ENCODE assay signal across 8 cellular contexts in genomic region chr19:55005684-55006488, GRCh38. TPM values are rescaled to one million over a fixed set of nuclear protein-coding genes. Genes with fewer than 3 reads are reported as not detected.
DNase-seq lines count a peak whose midpoint lies in the region; ATAC-seq and TF ChIP-seq lines count a peak whose summit lies in the region.

No MANE protein-coding gene starts in this region.

- H3K27ac ChIP-seq in esophagus squamous epithelium (peak overlapping the region in 1 of 4 donors; percentile 77), upper lobe of right lung (peak overlapping the region; percentile 77)

- peaks cover 2% of the 10 kb centered on the region for H3K27me3 Mint-ChIP-seq in activated CD8-positive, alpha-beta memory T cell treated with anti-CD3 and anti-CD28 coated beads, Interleukin-2, amount 10 ng/mL, durations not matched to agents 7 days and 5 days
- no peaks in the 10 kb centered on the region for H3K27me3 Mint-ChIP-seq in osteocyte (ENCODE audit: unreplicated experiment)

- ATAC-seq in HG03066 (IDR thresholded peaks at IDR 0.05; ENCODE audit: low read depth, unreplicated experiment) = peak; percentile 73
- ATAC-seq in activated CD8-positive, alpha-beta memory T cell treated with anti-CD3 and anti-CD28 coated beads, Interleukin-2, amount 10 ng/mL, durations not matched to agents 7 days and 5 days = peak; percentile 90
- ATAC-seq in upper lobe of right lung = peak; percentile 69
- no peak for ATAC-seq in HG02610 (IDR thresholded peaks at IDR 0.05; ENCODE audit: unreplicated experiment)

- TF ChIP-seq POLR2A in esophagus squamous epithelium (IDR thresholded peaks at IDR 0.05) = peak in 3 of 4 donors; percentile 31 to 57 (median 38)

- TF ChIP-seq CTCF in esophagus squamous epithelium (IDR thresholded peaks at IDR 0.05) = no peak
- TF ChIP-seq CTCF in osteocyte (IDR thresholded peaks at IDR 0.05) = no peak
- no peak for TF ChIP-seq CTCF in upper lobe of right lung (IDR thresholded peaks at IDR 0.05)

- peak overlapping the region; percentile 23 to 49 (median 40) for H3K4me3 ChIP-seq in esophagus squamous epithelium
- H3K4me3 ChIP-seq in upper lobe of right lung = peak overlapping the region; percentile 54

- H3K9me3 Mint-ChIP-seq in activated CD8-positive, alpha-beta memory T cell treated with anti-CD3 and anti-CD28 coated beads, Interleukin-2, amount 10 ng/mL, durations not matched to agents 7 days and 5 days (ENCODE audit: low read depth) = peaks cover 18% of the 10 kb centered on the region
- H3K9me3 Mint-ChIP-seq in osteocyte (ENCODE audit: unreplicated experiment) = peaks cover 21% of the 10 kb centered on the region

- H3K4me1 ChIP-seq in esophagus squamous epithelium (peaks cover 0 to 12% (median 0%) of the 10 kb centered on the region in 3 donors), upper lobe of right lung (no peaks in the 10 kb centered on the region)

- H3K27ac Mint-ChIP-seq in activated CD8-positive, alpha-beta memory T cell treated with anti-CD3 and anti-CD28 coated beads, Interleukin-2, amount 10 ng/mL, durations not matched to agents 7 days and 5 days = peak overlapping the region; percentile 83
- peak overlapping the region; percentile 91 for H3K27ac Mint-ChIP-seq in osteocyte (ENCODE audit: unreplicated experiment)

- CTCF ChIA-PET in activated CD8-positive, alpha-beta memory T cell treated with anti-CD3 and anti-CD28 coated beads, Interleukin-2, amount 10 ng/mL, durations not matched to agents 7 days and 5 days (lab: Charles Lee) = no interaction called here

- H3K27me3 ChIP-seq in esophagus squamous epithelium (peaks cover 0 to 32% (median 0%) of the 10 kb centered on the region in 4 donors), upper lobe of right lung (no peaks in the 10 kb centered on the region)

- H3K9me3 ChIP-seq in esophagus squamous epithelium (peaks cover 0 to 14% (median 5%) of the 10 kb centered on the region in 3 donors), upper lobe of right lung (peaks cover 4% of the 10 kb centered on the region)

- peaks cover 40% of the 10 kb centered on the region for H3K4me1 Mint-ChIP-seq in activated CD8-positive, alpha-beta memory T cell treated with anti-CD3 and anti-CD28 coated beads, Interleukin-2, amount 10 ng/mL, durations not matched to agents 7 days and 5 days
- H3K4me1 Mint-ChIP-seq in osteocyte (ENCODE audit: unreplicated experiment) = peaks cover 13% of the 10 kb centered on the region

- H3K36me3 Mint-ChIP-seq in activated CD8-positive, alpha-beta memory T cell treated with anti-CD3 and anti-CD28 coated beads, Interleukin-2, amount 10 ng/mL, durations not matched to agents 7 days and 5 days = peaks cover 41% of the 10 kb centered on the region
- peaks cover 8% of the 10 kb centered on the region for H3K36me3 Mint-ChIP-seq in osteocyte (ENCODE audit: unreplicated experiment)

- H3K36me3 ChIP-seq in esophagus squamous epithelium (peaks cover 0 to 10% (median 0%) of the 10 kb centered on the region in 3 donors), upper lobe of right lung (no peaks in the 10 kb centered on the region)

- DNase-seq in Daoy (ENCODE audit: low read depth) (peak; percentile 55), NOMO-1 treated with DMSO at 0.1 percent for 48 hours (lab: John Stamatoyannopoulos, UW; ENCODE audit: unreplicated experiment) (peak; percentile 99), esophagus squamous epithelium (lab: John Stamatoyannopoulos, UW) (peak; percentile 40), osteocyte (ENCODE audit: extremely low spot score, unreplicated experiment) (no peak), upper lobe of right lung (no peak)
- peak; percentile 77 for DNase-seq in activated CD8-positive, alpha-beta memory T cell treated with anti-CD3 and anti-CD28 coated beads, Interleukin-2, amount 10 ng/mL, durations not matched to agents 7 days and 5 days

- intact Hi-C loops in esophagus squamous epithelium (cut with DNase I) = no loop called here
- intact Hi-C loops in upper lobe of right lung (cut with DNase I) = no loop called here

- WGBS in esophagus squamous epithelium, 2 donors = 49% methylated on average over 10 of the region's 10 CpGs

- H3K4me3 Mint-ChIP-seq in activated CD8-positive, alpha-beta memory T cell treated with anti-CD3 and anti-CD28 coated beads, Interleukin-2, amount 10 ng/mL, durations not matched to agents 7 days and 5 days = peak overlapping the region; percentile 85
- peak overlapping the region; percentile 82 for H3K4me3 Mint-ChIP-seq in osteocyte (ENCODE audit: unreplicated experiment)

RNA-seq across cellular contexts. Expression of gene GP6, which starts 32.2 kb away (rescaled TPM):
- 0.91 TPM in 1 of 2 replicates, not detected in the other for total RNA-seq in Daoy (2014; rRNA removed; shearing (Covaris generic))
- under 1 TPM in 1 of 2 experiments, not detected in 1; 0.55 TPM for total RNA-seq in activated CD8-positive, alpha-beta memory T cell treated with anti-CD3 and anti-CD28 coated beads, Interleukin-2, amount 10 ng/mL, durations not matched to agents 7 days and 5 days
- total RNA-seq in esophagus squamous epithelium (not detected), osteocyte (0.32 TPM in 1 of 2 replicates, not detected in the other), upper lobe of right lung (0.32 TPM)

RNA-seq across cellular contexts. Expression of gene NLRP2, which starts 39.7 kb away (rescaled TPM):
- 0.11 TPM in 1 of 2 replicates, not detected in the other for total RNA-seq in Daoy (2014; rRNA removed; shearing (Covaris generic))
- total RNA-seq in activated CD8-positive, alpha-beta memory T cell treated with anti-CD3 and anti-CD28 coated beads, Interleukin-2, amount 10 ng/mL, durations not matched to agents 7 days and 5 days = 10 to 100 TPM; 30.5 to 32.7 TPM
- total RNA-seq in esophagus squamous epithelium (10 to 100 TPM; 10.1 to 44.4 (median 17.5) TPM), osteocyte (13.6 and 16.9 TPM in 2 replicates), upper lobe of right lung (21.4 TPM)

RNA-seq across cellular contexts. Expression of gene RDH13, which starts 57.1 kb away (rescaled TPM):
- 14.1 and 17.0 TPM in 2 replicates for total RNA-seq in Daoy (2014; rRNA removed; shearing (Covaris generic))
- total RNA-seq in activated CD8-positive, alpha-beta memory T cell treated with anti-CD3 and anti-CD28 coated beads, Interleukin-2, amount 10 ng/mL, durations not matched to agents 7 days and 5 days = 10 to 100 TPM; 18.9 to 23.9 TPM
- total RNA-seq in esophagus squamous epithelium (10 to 100 TPM; 32.2 to 68.0 (median 41.4) TPM), osteocyte (13.0 and 15.1 TPM in 2 replicates), upper lobe of right lung (30.0 TPM)

RNA-seq across cellular contexts. Expression of gene NLRP7, which starts 58.6 kb away (rescaled TPM):
- total RNA-seq in Daoy (2014; rRNA removed; shearing (Covaris generic)) = not detected in 2 replicates
- not detected for total RNA-seq in activated CD8-positive, alpha-beta memory T cell treated with anti-CD3 and anti-CD28 coated beads, Interleukin-2, amount 10 ng/mL, durations not matched to agents 7 days and 5 days
- total RNA-seq in esophagus squamous epithelium (not detected), osteocyte (not detected in 2 replicates), upper lobe of right lung (not detected)

Comparison
In these comparisons a context has a peak if more than half of its experiments do, and no peak if none do; other contexts are left out.
1. DNase-seq: peak in Daoy (single experiment), NOMO-1 treated with DMSO at 0.1 percent for 48 hours (single experiment), activated CD8-positive, alpha-beta memory T cell treated with anti-CD3 and anti-CD28 coated beads, Interleukin-2, amount 10 ng/mL, durations not matched to agents 7 days and 5 days (single experiment) and esophagus squamous epithelium (single experiment); none in osteocyte (single experiment) and upper lobe of right lung (single experiment).